Comparison of ENCODE assay signal across 11 cellular contexts in genomic region chr3:16288664-16289063, GRCh38. TPM values are rescaled to one million over a fixed set of nuclear protein-coding genes. Genes with fewer than 3 reads are reported as not detected.
DNase-seq lines count a peak whose midpoint lies in the region; ATAC-seq, FAIRE-seq and TF ChIP-seq lines count a peak whose summit lies in the region.
"Had no signal": no experiment of that assay in that cellular context is flagged by ENCODE, and none has a peak within 500 bp of the region (broad histone marks: within the 10 kb centered on the region; RNA-seq: fewer than 3 reads in every experiment).

No MANE protein-coding gene starts in this region.

- no peaks in the 10 kb centered on the region for H3K9me2 ChIP-seq in Karpas-422 (replicated peaks; ENCODE audit: insufficient read depth, low read length)

- H3K27me3 Mint-ChIP-seq in activated T-helper 17 cell treated with anti-CD3 and anti-CD28 coated beads, Interleukin-2, amount 50 U/mL, for 72 hours, result no peaks in the 10 kb centered on the region

- H3K4me1 Mint-ChIP-seq in activated T-helper 17 cell treated with anti-CD3 and anti-CD28 coated beads, Interleukin-2, amount 50 U/mL, for 72 hours, result peaks cover 60% of the 10 kb centered on the region
- peaks cover 85% of the 10 kb centered on the region for H3K4me1 Mint-ChIP-seq in stimulated activated effector memory CD8-positive, alpha-beta T cell treated with anti-CD3 and anti-CD28 coated beads, Interleukin-12 subunit alpha, Interleukin-12 subunit beta, amount 100 ng/mL, for 72 hours

- FAIRE-seq in kidney (lab: Jason Lieb, UNC), result no peak

- H3K9me3 ChIP-seq in Karpas-422 (ENCODE audit: low read length) (no peaks in the 10 kb centered on the region), kidney (ENCODE audit: control insufficient read depth in 1 of 2, low read length in 2 of 2) (no peaks in the 10 kb centered on the region)
- H3K9me3 ChIP-seq: Caco-2 had no signal

- H3K4me2 ChIP-seq in Karpas-422 (ENCODE audit: low read depth, low read length, poor library complexity, severe bottlenecking), result no peak overlapping the region

- TF ChIP-seq CTCF in kidney (IDR thresholded peaks at IDR 0.05; ENCODE audit: borderline replicate concordance, extremely low read depth, insufficient read depth), result no peak

- peaks cover 22% of the 10 kb centered on the region for H3K79me2 ChIP-seq in Karpas-422 (ENCODE audit: low read length)

- H3K36me3 ChIP-seq in Karpas-422 (ENCODE audit: insufficient read depth, low read length) (peaks cover 13% of the 10 kb centered on the region), kidney (ENCODE audit: control insufficient read depth in 1 of 2, insufficient read depth in 2 of 2, low read length in 2 of 2) (peaks cover 4 to 13% of the 10 kb centered on the region in 2 donors)

- peak overlapping the region; percentile 81 for H3K27ac Mint-ChIP-seq in activated T-helper 17 cell treated with anti-CD3 and anti-CD28 coated beads, Interleukin-2, amount 50 U/mL, for 72 hours
- H3K27ac Mint-ChIP-seq in stimulated activated effector memory CD8-positive, alpha-beta T cell treated with anti-CD3 and anti-CD28 coated beads, Interleukin-12 subunit alpha, Interleukin-12 subunit beta, amount 100 ng/mL, for 72 hours, result peak overlapping the region; percentile 69

- H3K27me3 ChIP-seq in Karpas-422 (ENCODE audit: low read length), result no peaks in the 10 kb centered on the region

- DNase-seq in Karpas-422 (no peak), left cardiac atrium (peak; percentile 28), kidney (no peak)
- no peak for DNase-seq in stimulated activated effector memory CD8-positive, alpha-beta T cell treated with anti-CD3 and anti-CD28 coated beads, Interleukin-12 subunit alpha, Interleukin-12 subunit beta, amount 100 ng/mL, for 72 hours (ENCODE audit: low spot score in 2 of 2)
- DNase-seq: activated CD4-positive, alpha-beta T cell treated with anti-CD3 and anti-CD28 coated beads, Interleukin-2, amount 50 U/mL, for 1 hour; Caco-2; effector CD8-positive, alpha-beta T cell; SW 1271 had no signal

- H4K20me1 ChIP-seq in Karpas-422 (ENCODE audit: insufficient read depth, low read depth, low read length), result no peaks in the 10 kb centered on the region

- H3K4me3 ChIP-seq in Karpas-422 (ENCODE audit: low read length) (no peak overlapping the region), kidney (ENCODE audit: low read length in 2 of 2) (no peak overlapping the region)

- ATAC-seq in activated T-helper 17 cell treated with anti-CD3 and anti-CD28 coated beads, Interleukin-2, amount 50 U/mL, for 72 hours (replicated peaks), result peak; percentile 19
- ATAC-seq in left cardiac atrium (peak; percentile 78 to 80), GM19023 (IDR thresholded peaks at IDR 0.05; ENCODE audit: unreplicated experiment) (no peak), HG03432 (IDR thresholded peaks at IDR 0.05; ENCODE audit: unreplicated experiment) (no peak)
- ATAC-seq in stimulated activated effector memory CD8-positive, alpha-beta T cell treated with anti-CD3 and anti-CD28 coated beads, Interleukin-12 subunit alpha, Interleukin-12 subunit beta, amount 100 ng/mL, for 72 hours, result no peak

- peaks cover 56% of the 10 kb centered on the region for H3K4me1 ChIP-seq in Karpas-422 (ENCODE audit: low read length)
- H3K4me1 ChIP-seq in kidney (ENCODE audit: control insufficient read depth in 1 of 2, insufficient read depth in 1 of 2, low read depth in 1 of 2, low read length in 2 of 2), result no peaks in the 10 kb centered on the region

- intact Hi-C loops in left cardiac atrium (cut with DNase I) (loop anchor here in 1 of 2 donors (10.0 kb wide), 2 partner anchors 226 to 266 kb away; partner anchors contain the start of gene RFTN1), kidney (cut with DNase I) (loop anchor here (5.0 kb wide), 1 partner anchor 264 kb away; no protein-coding TSS in a partner anchor)

- H3K9ac ChIP-seq in Karpas-422 (ENCODE audit: low read length), result no peak overlapping the region
- no peak overlapping the region for H3K9ac ChIP-seq in kidney (ENCODE audit: low read length in 2 of 2)

- H3K27ac ChIP-seq in Karpas-422 (ENCODE audit: low read length), result peak overlapping the region; percentile 76; the same call in 1 of the 2 replicates
- no peak overlapping the region for H3K27ac ChIP-seq in kidney (ENCODE audit: low read depth in 2 of 2, low read length in 2 of 2)

- peak overlapping the region; percentile 93 for H3K4me3 Mint-ChIP-seq in activated T-helper 17 cell treated with anti-CD3 and anti-CD28 coated beads, Interleukin-2, amount 50 U/mL, for 72 hours
- H3K4me3 Mint-ChIP-seq in stimulated activated effector memory CD8-positive, alpha-beta T cell treated with anti-CD3 and anti-CD28 coated beads, Interleukin-12 subunit alpha, Interleukin-12 subunit beta, amount 100 ng/mL, for 72 hours, result peak overlapping the region; percentile 67

- H3K36me3 Mint-ChIP-seq in activated T-helper 17 cell treated with anti-CD3 and anti-CD28 coated beads, Interleukin-2, amount 50 U/mL, for 72 hours (ENCODE audit: low read depth), result peaks cover 72% of the 10 kb centered on the region
- peaks cover 30% of the 10 kb centered on the region for H3K36me3 Mint-ChIP-seq in stimulated activated effector memory CD8-positive, alpha-beta T cell treated with anti-CD3 and anti-CD28 coated beads, Interleukin-12 subunit alpha, Interleukin-12 subunit beta, amount 100 ng/mL, for 72 hours

- H3K9me3 Mint-ChIP-seq in activated T-helper 17 cell treated with anti-CD3 and anti-CD28 coated beads, Interleukin-2, amount 50 U/mL, for 72 hours, result peaks cover 5% of the 10 kb centered on the region
- H3K9me3 Mint-ChIP-seq in stimulated activated effector memory CD8-positive, alpha-beta T cell treated with anti-CD3 and anti-CD28 coated beads, Interleukin-12 subunit alpha, Interleukin-12 subunit beta, amount 100 ng/mL, for 72 hours, result peaks cover 5% of the 10 kb centered on the region

- H2AFZ ChIP-seq in Karpas-422 (ENCODE audit: low read length), result no peak overlapping the region

RNA-seq across cellular contexts. Expression of gene OXNAD1, which starts 23.7 kb away (rescaled TPM):
- total RNA-seq in Karpas-422 (2014; rRNA removed; shearing (Covaris generic); ENCODE audit: low replicate concordance), result 23.3 and 30.3 TPM in 2 replicates
- 10 to 100 TPM; 31.4 to 32.4 TPM for total RNA-seq in activated T-helper 17 cell treated with anti-CD3 and anti-CD28 coated beads, Interleukin-2, amount 50 U/mL, for 72 hours
- total RNA-seq in left cardiac atrium, result 10 to 100 TPM; 12.8 to 15.4 TPM
- 17.3 TPM for total RNA-seq in kidney
- polyA plus RNA-seq in kidney (ENCODE audit: insufficient read depth, low read depth, low replicate concordance), result 12.7 TPM

RNA-seq across cellular contexts. Expression of gene DPH3, which starts 23.9 kb away (rescaled TPM):
- total RNA-seq in Karpas-422 (2014; rRNA removed; shearing (Covaris generic); ENCODE audit: low replicate concordance), result 7.6 and 22.2 TPM in 2 replicates
- 10 to 100 TPM; 10.0 to 22.5 TPM for total RNA-seq in activated T-helper 17 cell treated with anti-CD3 and anti-CD28 coated beads, Interleukin-2, amount 50 U/mL, for 72 hours
- 10 to 100 TPM; 18.5 to 22.1 TPM for total RNA-seq in left cardiac atrium
- 19.3 TPM for total RNA-seq in kidney
- polyA plus RNA-seq in kidney (ENCODE audit: insufficient read depth, low read depth, low replicate concordance), result 16.3 TPM

Comparison
In these comparisons a context has a peak if more than half of its experiments do, and no peak if none do; other contexts are left out.
1. ATAC-seq: peak in activated T-helper 17 cell treated with anti-CD3 and anti-CD28 coated beads, Interleukin-2, amount 50 U/mL, for 72 hours (single experiment) and left cardiac atrium (2 of 2); none in stimulated activated effector memory CD8-positive, alpha-beta T cell treated with anti-CD3 and anti-CD28 coated beads, Interleukin-12 subunit alpha, Interleukin-12 subunit beta, amount 100 ng/mL, for 72 hours (single experiment), GM19023 (single experiment) and HG03432 (single experiment).